25 cellular contexts compared by ENCODE assay signal in the genomic region with DNA sequence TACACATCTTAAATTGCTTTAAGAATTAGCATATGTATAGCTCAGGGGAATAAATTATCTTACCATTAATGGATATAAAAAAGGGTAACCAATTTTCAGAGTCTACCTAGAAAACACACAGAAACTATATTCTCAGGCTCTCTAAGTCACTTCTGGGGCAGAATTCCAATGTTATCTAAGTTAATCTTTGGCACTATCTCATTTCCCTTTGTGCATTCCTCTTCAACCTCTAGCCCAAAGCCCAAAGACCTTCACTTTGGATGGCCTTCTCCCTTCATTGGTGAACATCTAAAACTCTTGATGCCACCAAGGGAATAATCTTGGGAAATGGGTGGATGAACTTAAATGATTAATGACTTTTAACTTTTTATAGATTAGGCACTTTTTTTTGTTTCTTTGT.
"Had no signal": no experiment of that assay in that cellular context is flagged by ENCODE, and none has a peak within 500 bp of the region (broad histone marks: within the 10 kb centered on the region; RNA-seq: fewer than 3 reads in every experiment).

No MANE protein-coding gene starts in this region.

- H3K4me3 ChIP-seq: adrenal gland, breast epithelium, colonic mucosa, mucosa of descending colon, thyroid gland, upper lobe of right lung had no signal

- H3K36me3 Mint-ChIP-seq: activated naive CD8-positive, alpha-beta T cell; memory B cell had no signal

- H3K27ac Mint-ChIP-seq: activated B cell treated with CpG ODN at 0.5 μM for 24 hours; activated CD4-positive, alpha-beta T cell treated with anti-CD3 and anti-CD28 coated beads for 36 hours; activated naive CD8-positive, alpha-beta T cell; activated T-helper 2 cell treated with anti-CD3 and anti-CD28 coated beads, Interferon-gamma antibody, Interleukin-2, Interleukin-4, amounts not matched to agents 10 μg/mL and 5 μg/mL and 100 μg/mL, durations not matched to agents 14 hours and 24 hours and 36 hours; memory B cell; nephron progenitor cell had no signal

- H3K27ac ChIP-seq: adrenal gland, breast epithelium, colonic mucosa, parathyroid adenoma, upper lobe of right lung had no signal

- H3K9me3 Mint-ChIP-seq: activated T-cell treated with anti-CD3 and anti-CD28 coated beads, Interleukin-2, amount 50 U/mL, for 4 hours; activated T-helper 2 cell treated with anti-CD3 and anti-CD28 coated beads, Interferon-gamma antibody, Interleukin-2, Interleukin-4, amounts not matched to agents 10 μg/mL and 5 μg/mL and 100 μg/mL, durations not matched to agents 14 hours and 24 hours and 36 hours; central memory CD8-positive, alpha-beta T cell; memory B cell had no signal

- H3K27me3 Mint-ChIP-seq: activated B cell treated with CpG ODN at 0.5 μM for 24 hours; central memory CD8-positive, alpha-beta T cell; memory B cell had no signal

- H3K4me3 Mint-ChIP-seq: activated B cell treated with CpG ODN at 0.5 μM for 24 hours; activated CD4-positive, alpha-beta T cell treated with anti-CD3 and anti-CD28 coated beads for 36 hours; activated naive CD8-positive, alpha-beta T cell; activated T-cell treated with anti-CD3 and anti-CD28 coated beads, Interleukin-2, amount 50 U/mL, for 4 hours; central memory CD8-positive, alpha-beta T cell; memory B cell; nephron progenitor cell had no signal

- H3K9me3 ChIP-seq: adrenal gland, breast epithelium, colonic mucosa, mucosa of descending colon, thyroid gland, upper lobe of right lung had no signal

- H3K4me1 Mint-ChIP-seq: activated B cell treated with CpG ODN at 0.5 μM for 24 hours; activated CD4-positive, alpha-beta T cell treated with anti-CD3 and anti-CD28 coated beads for 36 hours; central memory CD8-positive, alpha-beta T cell; memory B cell had no signal

- ATAC-seq: activated CD4-positive, alpha-beta T cell treated with anti-CD3 and anti-CD28 coated beads for 36 hours; activated T-cell treated with anti-CD3 and anti-CD28 coated beads, Interleukin-2, amount 50 U/mL, for 4 hours; mucosa of descending colon; upper lobe of right lung had no signal

- H3K9ac ChIP-seq: parathyroid adenoma had no signal

- H3K36me3 ChIP-seq: adrenal gland, breast epithelium, colonic mucosa, thyroid gland, upper lobe of right lung had no signal

- DNase-seq: activated B cell treated with CpG ODN at 0.5 μM for 24 hours; activated CD4-positive, alpha-beta T cell treated with anti-CD3 and anti-CD28 coated beads for 36 hours; activated CD4-positive, alpha-beta T cell treated with anti-CD3 and anti-CD28 coated beads, Interleukin-2, amount 50 U/mL, for 4 hours; activated CD8-positive, alpha-beta memory T cell treated with anti-CD3 and anti-CD28 coated beads for 24 hours; activated CD8-positive, alpha-beta memory T cell treated with anti-CD3 and anti-CD28 coated beads, Interleukin-2, amount 50 U/mL, for 4 hours; activated naive CD4-positive, alpha-beta T cell; activated T-cell treated with anti-CD3 and anti-CD28 coated beads, Interleukin-2, amount 50 U/mL, for 4 hours; adrenal gland; colonic mucosa; erythroblast; hippocampal formation; mucosa of descending colon; nephron progenitor cell; right cardiac atrium; stimulated activated CD4-positive, alpha-beta T cell treated with anti-CD3 and anti-CD28 coated beads, Interleukin-4, amount 100 ng/mL, for 24 hours; stimulated activated naive CD4-positive, alpha-beta T cell treated with Interleukin-2 at 50 U/mL for 16 hours; T-helper 9 cell; thyroid gland; upper lobe of right lung had no signal

- H3K27me3 ChIP-seq: adrenal gland, breast epithelium, colonic mucosa, thyroid gland, upper lobe of right lung had no signal

- H3K4me1 ChIP-seq: breast epithelium, colonic mucosa had no signal
